In the genomic region with DNA sequence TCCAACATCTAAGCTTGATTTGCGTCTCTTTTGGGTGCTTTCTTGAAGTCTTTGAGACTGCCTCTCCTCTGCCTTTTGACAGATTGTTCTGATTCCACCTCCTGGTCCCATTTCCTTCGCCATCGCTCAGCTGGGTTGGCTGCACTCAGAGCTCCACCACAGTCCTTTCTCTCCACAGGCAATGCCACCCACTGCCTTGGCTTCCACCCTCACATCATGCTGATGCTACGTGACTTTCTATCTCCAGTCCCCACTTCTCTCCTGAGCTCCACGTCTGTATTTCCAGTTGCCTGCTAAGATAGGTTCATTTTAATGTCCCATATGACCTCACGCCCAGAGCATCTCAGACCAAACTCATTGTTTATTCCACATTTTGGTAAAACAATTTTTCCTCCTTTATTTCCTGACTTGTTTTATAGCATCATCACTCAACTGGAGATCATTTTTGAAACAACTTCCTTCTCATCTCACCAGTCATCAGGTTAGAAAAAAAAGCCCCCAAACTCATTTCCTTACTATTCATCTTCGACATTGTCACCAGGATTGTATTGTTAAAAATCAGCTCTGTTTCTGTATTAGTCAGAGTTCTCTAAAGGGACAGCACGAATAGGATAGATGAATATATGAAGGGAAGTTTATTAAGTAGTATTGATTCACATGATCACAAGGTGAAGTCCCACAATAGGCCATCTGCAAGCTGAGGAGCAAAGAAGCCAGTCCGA, we compare ENCODE assay signal across 25 cellular contexts.
DNase-seq lines count a peak whose midpoint lies in the region; ATAC-seq lines count a peak whose summit lies in the region.
"Had no signal": no experiment of that assay in that cellular context is flagged by ENCODE, and none has a peak within 500 bp of the region (broad histone marks: within the 10 kb centered on the region; RNA-seq: fewer than 3 reads in every experiment).

No MANE protein-coding gene starts in this region.

- H3K27ac Mint-ChIP-seq in activated CD4-positive, alpha-beta memory T cell treated with anti-CD3 and anti-CD28 coated beads for 36 hours, result no peak overlapping the region
- no peak overlapping the region for H3K27ac Mint-ChIP-seq in activated CD4-positive, alpha-beta memory T cell treated with anti-CD3 and anti-CD28 coated beads, Interleukin-2, amount 10 ng/mL, durations not matched to agents 7 days and 5 days
- H3K27ac Mint-ChIP-seq in stimulated activated effector memory CD8-positive, alpha-beta T cell treated with anti-CD3 and anti-CD28 coated beads, Interleukin-12 subunit alpha, Interleukin-12 subunit beta, amount 100 ng/mL, for 72 hours, result no peak overlapping the region
- H3K27ac Mint-ChIP-seq: activated naive CD8-positive, alpha-beta T cell treated with anti-CD3 and anti-CD28 coated beads for 36 hours; progenitor cell of endocrine pancreas; T-helper 1 cell treated with Interleukin-12 subunit alpha and Interleukin-12 subunit beta and Interleukin-4 antibody, amounts not matched to agents 30 μg/mL and 1 μg/mL, for 36 hours had no signal

- H3K4me3 Mint-ChIP-seq in activated CD4-positive, alpha-beta memory T cell treated with anti-CD3 and anti-CD28 coated beads for 36 hours, result no peak overlapping the region
- no peak overlapping the region for H3K4me3 Mint-ChIP-seq in activated CD4-positive, alpha-beta memory T cell treated with anti-CD3 and anti-CD28 coated beads, Interleukin-2, amount 10 ng/mL, durations not matched to agents 7 days and 5 days
- no peak overlapping the region for H3K4me3 Mint-ChIP-seq in stimulated activated effector memory CD8-positive, alpha-beta T cell treated with anti-CD3 and anti-CD28 coated beads, Interleukin-12 subunit alpha, Interleukin-12 subunit beta, amount 100 ng/mL, for 72 hours
- H3K4me3 Mint-ChIP-seq: activated naive CD8-positive, alpha-beta T cell treated with anti-CD3 and anti-CD28 coated beads for 36 hours; T-helper 1 cell treated with Interleukin-12 subunit alpha and Interleukin-12 subunit beta and Interleukin-4 antibody, amounts not matched to agents 30 μg/mL and 1 μg/mL, for 36 hours had no signal

- POLR2A ChIA-PET in activated CD4-positive, alpha-beta memory T cell treated with anti-CD3 and anti-CD28 coated beads for 36 hours (lab: Charles Lee), result interaction anchor here (1.0 to 1.2 kb wide), 2 partner anchors 41 to 769 kb away, joined by 3 read pairs; no protein-coding TSS in a partner anchor
- POLR2A ChIA-PET in activated CD4-positive, alpha-beta memory T cell treated with anti-CD3 and anti-CD28 coated beads, Interleukin-2, amount 10 ng/mL, durations not matched to agents 7 days and 5 days (lab: Charles Lee), result interaction anchor here (1.5 kb wide), 1 partner anchor 42 kb away, joined by 4 read pairs; no protein-coding TSS in a partner anchor

- ATAC-seq in GM18858 (IDR thresholded peaks at IDR 0.05; ENCODE audit: unreplicated experiment), result peak; percentile 55
- peak; percentile 49 for ATAC-seq in HG03196 (IDR thresholded peaks at IDR 0.05; ENCODE audit: unreplicated experiment)
- ATAC-seq in stimulated activated effector memory CD8-positive, alpha-beta T cell treated with anti-CD3 and anti-CD28 coated beads, Interleukin-12 subunit alpha, Interleukin-12 subunit beta, amount 100 ng/mL, for 72 hours, result peak; percentile 88
- ATAC-seq: A549, heart left ventricle, left ventricle myocardium superior, sciatic nerve had no signal

- H3K9me3 Mint-ChIP-seq in activated CD4-positive, alpha-beta memory T cell treated with anti-CD3 and anti-CD28 coated beads for 36 hours, result no peaks in the 10 kb centered on the region
- H3K9me3 Mint-ChIP-seq in activated CD4-positive, alpha-beta memory T cell treated with anti-CD3 and anti-CD28 coated beads, Interleukin-2, amount 10 ng/mL, durations not matched to agents 7 days and 5 days, result peaks cover 7% of the 10 kb centered on the region
- H3K9me3 Mint-ChIP-seq in stimulated activated effector memory CD8-positive, alpha-beta T cell treated with anti-CD3 and anti-CD28 coated beads, Interleukin-12 subunit alpha, Interleukin-12 subunit beta, amount 100 ng/mL, for 72 hours, result no peaks in the 10 kb centered on the region
- H3K9me3 Mint-ChIP-seq: activated naive CD8-positive, alpha-beta T cell treated with anti-CD3 and anti-CD28 coated beads for 36 hours; T-helper 1 cell treated with Interleukin-12 subunit alpha and Interleukin-12 subunit beta and Interleukin-4 antibody, amounts not matched to agents 30 μg/mL and 1 μg/mL, for 36 hours had no signal

- CTCF ChIA-PET in activated CD4-positive, alpha-beta memory T cell treated with anti-CD3 and anti-CD28 coated beads for 36 hours (lab: Charles Lee), result interaction anchor here (0.6 to 4.9 kb wide), 3 partner anchors 19 to 392 kb away, joined by 3 to 29 read pairs (median 6); a partner anchor contains a TSS
- CTCF ChIA-PET in activated CD4-positive, alpha-beta memory T cell treated with anti-CD3 and anti-CD28 coated beads, Interleukin-2, amount 10 ng/mL, durations not matched to agents 7 days and 5 days (lab: Charles Lee), result interaction anchor here (1.3 to 2.5 kb wide), 3 partner anchors 10 to 390 kb away, joined by 3 to 16 read pairs (median 5); no protein-coding TSS in a partner anchor

- DNase-seq in activated CD4-positive, alpha-beta memory T cell treated with anti-CD3 and anti-CD28 coated beads for 36 hours, result peak; percentile 26
- no peak for DNase-seq in activated CD4-positive, alpha-beta memory T cell treated with anti-CD3 and anti-CD28 coated beads, Interleukin-2, amount 10 ng/mL, durations not matched to agents 7 days and 5 days
- peak in 1 of 2 donors; percentile 66 for DNase-seq in stimulated activated effector memory CD8-positive, alpha-beta T cell treated with anti-CD3 and anti-CD28 coated beads, Interleukin-12 subunit alpha, Interleukin-12 subunit beta, amount 100 ng/mL, for 72 hours (ENCODE audit: low spot score in 2 of 2)
- DNase-seq in T-helper 9 cell (no peak), NCI-H1436 treated with DMSO at 0.1 percent for 48 hours (lab: John Stamatoyannopoulos, UW) (no peak), NCI-H345 (lab: John Stamatoyannopoulos, UW) (no peak)
- DNase-seq: activated naive CD8-positive, alpha-beta T cell treated with anti-CD3 and anti-CD28 coated beads for 36 hours; DMS79; foreskin melanocyte; heart left ventricle; KG1; left ventricle myocardium superior; NCI-H1092 treated with DMSO at 0.1 percent for 48 hours; NCI-H1930; NCI-H524 treated with DMSO at 0.1 percent for 48 hours; PC-9; SK-N-SH; stimulated activated CD8-positive, alpha-beta memory T cell treated with anti-CD3 and anti-CD28 coated beads, Interleukin-4, amount 100 ng/mL, for 48 hours; transverse colon had no signal

- intact Hi-C loops in activated CD4-positive, alpha-beta memory T cell treated with anti-CD3 and anti-CD28 coated beads for 36 hours (cut with micrococcal nuclease), result loop anchor here (2.0 to 5.0 kb wide), 7 partner anchors 20 to 633 kb away; no protein-coding TSS in a partner anchor

- no peaks in the 10 kb centered on the region for H3K27me3 Mint-ChIP-seq in activated CD4-positive, alpha-beta memory T cell treated with anti-CD3 and anti-CD28 coated beads for 36 hours
- H3K27me3 Mint-ChIP-seq in activated CD4-positive, alpha-beta memory T cell treated with anti-CD3 and anti-CD28 coated beads, Interleukin-2, amount 10 ng/mL, durations not matched to agents 7 days and 5 days, result no peaks in the 10 kb centered on the region
- H3K27me3 Mint-ChIP-seq: activated naive CD8-positive, alpha-beta T cell treated with anti-CD3 and anti-CD28 coated beads for 36 hours had no signal

- peaks cover 8% of the 10 kb centered on the region for H3K4me1 Mint-ChIP-seq in activated CD4-positive, alpha-beta memory T cell treated with anti-CD3 and anti-CD28 coated beads for 36 hours (ENCODE audit: low read depth)
- H3K4me1 Mint-ChIP-seq in activated CD4-positive, alpha-beta memory T cell treated with anti-CD3 and anti-CD28 coated beads, Interleukin-2, amount 10 ng/mL, durations not matched to agents 7 days and 5 days, result peaks cover 9% of the 10 kb centered on the region
- no peaks in the 10 kb centered on the region for H3K4me1 Mint-ChIP-seq in stimulated activated effector memory CD8-positive, alpha-beta T cell treated with anti-CD3 and anti-CD28 coated beads, Interleukin-12 subunit alpha, Interleukin-12 subunit beta, amount 100 ng/mL, for 72 hours

- no peaks in the 10 kb centered on the region for H3K36me3 Mint-ChIP-seq in activated CD4-positive, alpha-beta memory T cell treated with anti-CD3 and anti-CD28 coated beads for 36 hours
- peaks cover 4% of the 10 kb centered on the region for H3K36me3 Mint-ChIP-seq in activated CD4-positive, alpha-beta memory T cell treated with anti-CD3 and anti-CD28 coated beads, Interleukin-2, amount 10 ng/mL, durations not matched to agents 7 days and 5 days (ENCODE audit: low read depth)
- H3K36me3 Mint-ChIP-seq in stimulated activated effector memory CD8-positive, alpha-beta T cell treated with anti-CD3 and anti-CD28 coated beads, Interleukin-12 subunit alpha, Interleukin-12 subunit beta, amount 100 ng/mL, for 72 hours, result no peaks in the 10 kb centered on the region
- H3K36me3 Mint-ChIP-seq: activated naive CD8-positive, alpha-beta T cell treated with anti-CD3 and anti-CD28 coated beads for 36 hours had no signal
